In genomic region chr18:55002261-55002660, GRCh38 we compare ENCODE assay signal across 24 cellular contexts. TPM values are rescaled to one million over a fixed set of nuclear protein-coding genes. Genes with fewer than 3 reads are reported as not detected.
DNase-seq lines count a peak whose midpoint lies in the region; ATAC-seq, FAIRE-seq and TF ChIP-seq lines count a peak whose summit lies in the region.
"Had no signal": no experiment of that assay in that cellular context is flagged by ENCODE, and none has a peak within 500 bp of the region (broad histone marks: within the 10 kb centered on the region; RNA-seq: fewer than 3 reads in every experiment).

No MANE protein-coding gene starts in this region.

- DNase-seq in A549 (ENCODE audit: low read depth in 1 of 2, low spot score in 1 of 2) (no peak), D721Med (ENCODE audit: insufficient read length, low spot score) (no peak), endothelial cell of umbilical vein (ENCODE audit: low read depth, low spot score) (no peak), progenitor cell of endocrine pancreas (ENCODE audit: low spot score, unreplicated experiment) (no peak), hippocampal formation (lab: John Stamatoyannopoulos, UW) (no peak)
- DNase-seq: ACHN; AML-193; BE2C; CD4-positive, alpha-beta T cell; CD8-positive, alpha-beta memory T cell; DMS 273 treated with DMSO at 0.1 percent for 48 hours; EL; GDM1; H9 had no signal

- H3K4me1 Mint-ChIP-seq in progenitor cell of endocrine pancreas (ENCODE audit: low read depth), result peaks cover 17% of the 10 kb centered on the region
- H3K4me1 Mint-ChIP-seq in stimulated activated memory B cell treated with anti-CD40 and anti-IgM and Interleukin-4, amounts not matched to agents 10 μg/mL and 1 μg/mL and 100 μg/mL, for 72 hours, result no peaks in the 10 kb centered on the region
- H3K4me1 Mint-ChIP-seq: CD14-positive monocyte; CD8-positive, alpha-beta memory T cell had no signal

- peaks cover 3% of the 10 kb centered on the region for H3K9me3 Mint-ChIP-seq in progenitor cell of endocrine pancreas (ENCODE audit: low read depth)
- no peaks in the 10 kb centered on the region for H3K9me3 Mint-ChIP-seq in stimulated activated memory B cell treated with anti-CD40 and anti-IgM and Interleukin-4, amounts not matched to agents 10 μg/mL and 1 μg/mL and 100 μg/mL, for 72 hours
- H3K9me3 Mint-ChIP-seq: CD4-positive, alpha-beta T cell; CD8-positive, alpha-beta memory T cell; GM23338; H9 had no signal

- TF ChIP-seq CTCF in A549 (IDR thresholded peaks at IDR 0.05) (no peak), D721Med (IDR thresholded peaks at IDR 0.05; ENCODE audit: insufficient read depth, missing control alignments) (no peak), endothelial cell of umbilical vein (IDR thresholded peaks at IDR 0.05; ENCODE audit: extremely low read depth in 1 of 2, insufficient read depth in 1 of 2, low read depth in 1 of 2, low read length in 2 of 2) (no peak), progenitor cell of endocrine pancreas (IDR thresholded peaks at IDR 0.05; ENCODE audit: unreplicated experiment) (no peak)

- FAIRE-seq in A549 (lab: Jason Lieb, UNC), result no peak
- FAIRE-seq in D721Med (lab: Jason Lieb, UNC), result peak; percentile 6
- FAIRE-seq in endothelial cell of umbilical vein (lab: Jason Lieb, UNC), result peak; percentile 55
- FAIRE-seq: GM12878, GM18507 had no signal

- ATAC-seq in A549, result no peak
- ATAC-seq in stimulated activated memory B cell treated with anti-CD40 and anti-IgM and Interleukin-4, amounts not matched to agents 10 μg/mL and 1 μg/mL and 100 μg/mL, for 72 hours, result no peak
- no peak for ATAC-seq in GM18505 (IDR thresholded peaks at IDR 0.05; ENCODE audit: unreplicated experiment)
- ATAC-seq: GM12878, HCT116 had no signal

- no peak overlapping the region for H3K27ac ChIP-seq in A549
- H3K27ac ChIP-seq in endothelial cell of umbilical vein (ENCODE audit: insufficient read depth, low read depth, low read length), result no peak overlapping the region
- H3K27ac ChIP-seq: 22Rv1; BLaER1 treated with 17β-estradiol and CSF1 and Interleukin-3, amounts not matched to agents 10 nM and 100 nM had no signal

- peaks cover 0 to 14% of the 10 kb centered on the region in 2 experiments for H3K27me3 ChIP-seq in endothelial cell of umbilical vein (ENCODE audit: control insufficient read depth in 2 of 2, insufficient read depth in 2 of 2, low read length in 2 of 2)
- H3K27me3 ChIP-seq: BE2C; BLaER1 treated with 17β-estradiol and CSF1 and Interleukin-3, amounts not matched to agents 10 nM and 100 nM had no signal

- TF ChIP-seq POLR2A in A549 (IDR thresholded peaks at IDR 0.05; ENCODE audit: low read length), result no peak
- no peak for TF ChIP-seq POLR2A in endothelial cell of umbilical vein (IDR thresholded peaks at IDR 0.05; ENCODE audit: low read depth, low read length)
- TF ChIP-seq POLR2A in GM18505 (IDR thresholded peaks at IDR 0.05; ENCODE audit: borderline replicate concordance, extremely low read depth, insufficient read depth, insufficient read length), result no peak

- intact Hi-C loops in endothelial cell of umbilical vein (cut with micrococcal nuclease), result no loop called here

- H3K36me3 ChIP-seq in endothelial cell of umbilical vein (ENCODE audit: control insufficient read depth in 2 of 2, extremely low read depth in 1 of 2, insufficient read depth in 2 of 2, low read length in 2 of 2), result no peaks in the 10 kb centered on the region
- H3K36me3 ChIP-seq: BE2C; BLaER1 treated with 17β-estradiol and CSF1 and Interleukin-3, amounts not matched to agents 10 nM and 100 nM had no signal

- no peak overlapping the region for H2AFZ ChIP-seq in endothelial cell of umbilical vein (ENCODE audit: low read depth, low read length)
- H2AFZ ChIP-seq: GM23338 had no signal

- no peaks in the 10 kb centered on the region for H3K9me3 ChIP-seq in A549
- H3K9me3 ChIP-seq in endothelial cell of umbilical vein (replicated peaks; ENCODE audit: control insufficient read depth, insufficient read depth, low read length), result no peaks in the 10 kb centered on the region
- H3K9me3 ChIP-seq: BE2C; BLaER1 treated with 17β-estradiol and CSF1 and Interleukin-3, amounts not matched to agents 10 nM and 100 nM had no signal

- no peak for TF ChIP-seq RAD21 in A549 (conservative IDR thresholded peaks at IDR 0.05 in 1 of 2, IDR thresholded peaks at IDR 0.05 in 1 of 2)

- H3K4me3 Mint-ChIP-seq in progenitor cell of endocrine pancreas (ENCODE audit: low read depth), result no peak overlapping the region
- no peak overlapping the region for H3K4me3 Mint-ChIP-seq in stimulated activated memory B cell treated with anti-CD40 and anti-IgM and Interleukin-4, amounts not matched to agents 10 μg/mL and 1 μg/mL and 100 μg/mL, for 72 hours
- H3K4me3 Mint-ChIP-seq: CD14-positive monocyte; CD4-positive, alpha-beta T cell; CD8-positive, alpha-beta memory T cell; GM23338; H9 had no signal

- CTCF ChIA-PET in A549 (lab: Yijun Ruan, JAX), result interaction anchor here (1.2 kb wide), 1 partner anchor 323 kb away, joined by 3 read pairs; no protein-coding TSS in a partner anchor
- CTCF ChIA-PET in endothelial cell of umbilical vein (lab: Charles Lee), result no interaction called here

- H3K9ac ChIP-seq in endothelial cell of umbilical vein (replicated peaks; ENCODE audit: extremely low read depth, insufficient read depth, low read length), result no peak overlapping the region
- H3K9ac ChIP-seq: BLaER1 treated with 17β-estradiol and CSF1 and Interleukin-3, amounts not matched to agents 10 nM and 100 nM had no signal

- no peaks in the 10 kb centered on the region for H4K20me1 ChIP-seq in endothelial cell of umbilical vein (replicated peaks; ENCODE audit: control insufficient read depth, extremely low read depth, insufficient read depth, low read length)
- H4K20me1 ChIP-seq: BLaER1 treated with 17β-estradiol and CSF1 and Interleukin-3, amounts not matched to agents 10 nM and 100 nM had no signal

- no peaks in the 10 kb centered on the region for H3K79me2 ChIP-seq in endothelial cell of umbilical vein (ENCODE audit: control insufficient read depth, insufficient read depth, low read length)

- H3K4me2 ChIP-seq in A549, result peak overlapping the region; percentile 43; the same call in 1 of the 3 replicates
- H3K4me2 ChIP-seq in endothelial cell of umbilical vein (ENCODE audit: insufficient read depth, low read length), result no peak overlapping the region
- H3K4me2 ChIP-seq: BLaER1 treated with 17β-estradiol and CSF1 and Interleukin-3, amounts not matched to agents 10 nM and 100 nM had no signal

- no peaks in the 10 kb centered on the region for H3K9me1 ChIP-seq in endothelial cell of umbilical vein (replicated peaks; ENCODE audit: control insufficient read depth, extremely low read depth, insufficient read depth, low read length)

- H3K27ac Mint-ChIP-seq in progenitor cell of endocrine pancreas, result peak overlapping the region; percentile 95
- H3K27ac Mint-ChIP-seq in stimulated activated memory B cell treated with anti-CD40 and anti-IgM and Interleukin-4, amounts not matched to agents 10 μg/mL and 1 μg/mL and 100 μg/mL, for 72 hours, result no peak overlapping the region
- H3K27ac Mint-ChIP-seq: CD14-positive monocyte; CD4-positive, alpha-beta T cell; CD8-positive, alpha-beta memory T cell had no signal

- no TSS peak for BruUV-seq in endothelial cell of umbilical vein (replicated peaks; lab: Mats Ljungman, UMichigan)

- H3K36me3 Mint-ChIP-seq in progenitor cell of endocrine pancreas (ENCODE audit: insufficient read depth), result no peaks in the 10 kb centered on the region
- no peaks in the 10 kb centered on the region for H3K36me3 Mint-ChIP-seq in stimulated activated memory B cell treated with anti-CD40 and anti-IgM and Interleukin-4, amounts not matched to agents 10 μg/mL and 1 μg/mL and 100 μg/mL, for 72 hours
- H3K36me3 Mint-ChIP-seq: CD14-positive monocyte; CD8-positive, alpha-beta memory T cell had no signal

- no peaks in the 10 kb centered on the region for H3K27me3 Mint-ChIP-seq in progenitor cell of endocrine pancreas
- no peaks in the 10 kb centered on the region for H3K27me3 Mint-ChIP-seq in stimulated activated memory B cell treated with anti-CD40 and anti-IgM and Interleukin-4, amounts not matched to agents 10 μg/mL and 1 μg/mL and 100 μg/mL, for 72 hours

- 80% methylated on average over 3 of the region's 3 CpGs for WGBS in A549 (ENCODE audit: missing lambda C conversion rate)

- POLR2A ChIA-PET in A549 (lab: Yijun Ruan, JAX), result no interaction called here
- POLR2A ChIA-PET in endothelial cell of umbilical vein (lab: Charles Lee), result no interaction called here

- no peak for TF ChIP-seq EP300 in A549 (IDR thresholded peaks at IDR 0.05)

- no peak overlapping the region for H3K4me3 ChIP-seq in A549
- no peak overlapping the region for H3K4me3 ChIP-seq in endothelial cell of umbilical vein (replicated peaks in 1 of 3; ENCODE audit: insufficient read depth in 1 of 3, low read depth in 1 of 3, low read length in 3 of 3)
- H3K4me3 ChIP-seq: BLaER1 treated with 17β-estradiol and CSF1 and Interleukin-3, amounts not matched to agents 10 nM and 100 nM; GM12878; GM23338 had no signal

- dilution Hi-C loops in endothelial cell of umbilical vein (cut with MboI; ENCODE audit: extremely low pct_ligation_motif_present, low sequenced_read_pairs), result no loop called here

- H3K4me1 ChIP-seq in A549 (peaks cover 8% of the 10 kb centered on the region; the same call in 1 of the 3 replicates), endothelial cell of umbilical vein (ENCODE audit: control insufficient read depth, extremely low read depth, insufficient read depth, low read length) (no peaks in the 10 kb centered on the region)
- H3K4me1 ChIP-seq: BE2C; BLaER1 treated with 17β-estradiol and CSF1 and Interleukin-3, amounts not matched to agents 10 nM and 100 nM had no signal

TF ChIP-seq in A549, 52 proteins besides CTCF, POLR2A, EP300 and RAD21 (continues in another document):
- TF ChIP-seq FOSL2 (IDR thresholded peaks at IDR 0.05), result no peak
- no peak for TF ChIP-seq FOSL2 (CRISPR knock-in tag; IDR thresholded peaks at IDR 0.05)

TF ChIP-seq in endothelial cell of umbilical vein, 7 proteins besides CTCF, POLR2A, EP300 and RAD21 (continues in another document):
- no peak for TF ChIP-seq MYC (IDR thresholded peaks at IDR 0.05; ENCODE audit: low read depth, low read length)

RNA-seq across cellular contexts. Expression of gene CCDC68, which starts 43.0 kb away (rescaled TPM):
- polyA plus RNA-seq in A549 (2011; rRNA removed), result 11.2 and 12.4 TPM in 2 replicates
- 0.89 and 0.91 TPM in 2 replicates for polyA plus RNA-seq in A549 (2012; cell fraction: cytosol; rRNA removed)
- polyA plus RNA-seq in A549 (2012; cell fraction: nucleus; rRNA removed), result 0.47 and 1.2 TPM in 2 replicates
- polyA plus RNA-seq in A549 (2017; fragmentation: RNase III; extraction: RNeasy Plus Mini Kit Qiagen cat#74134 plus additional on column Dnase treatment), result 2.8 to 3.1 TPM (median 3.1 TPM) in 3 replicates
- 3.4 and 6.3 TPM in 2 replicates for polyA minus RNA-seq in A549 (2011; rRNA and poly(A)+ RNA removed)
- 1.0 and 2.9 TPM in 2 replicates for total RNA-seq in endothelial cell of umbilical vein
- 0.22 and 0.72 TPM in 2 replicates for polyA plus RNA-seq in endothelial cell of umbilical vein
- 0.56 and 0.70 TPM in 2 replicates for polyA plus RNA-seq in endothelial cell of umbilical vein (2011; cell fraction: cytosol; rRNA removed)
- 1.4 and 2.4 TPM in 2 replicates for polyA plus RNA-seq in endothelial cell of umbilical vein (2011; cell fraction: nucleus; rRNA removed)
- 7.3 and 8.5 TPM in 2 replicates for polyA plus RNA-seq in endothelial cell of umbilical vein (2012)
- 0.25 and 1.1 TPM in 2 replicates for polyA minus RNA-seq in endothelial cell of umbilical vein
- polyA minus RNA-seq in endothelial cell of umbilical vein (2011; cell fraction: cytosol; rRNA and poly(A)+ RNA removed), result 3.2 TPM
- 1.3 and 2.0 TPM in 2 replicates for polyA minus RNA-seq in endothelial cell of umbilical vein (2011; cell fraction: nucleus; rRNA and poly(A)+ RNA removed)
- 2.2 and 2.9 TPM in 2 replicates for total RNA-seq in progenitor cell of endocrine pancreas
- total RNA-seq: CD4-positive, alpha-beta T cell; CD8-positive, alpha-beta memory T cell; GM12878; H4; H9 had no signal
- polyA plus RNA-seq: CD8-positive, alpha-beta memory T cell had no signal
